ENCODE assay signal across 11 cellular contexts in genomic region chr15:57440799-57441198, GRCh38.
DNase-seq lines count a peak whose midpoint lies in the region; ATAC-seq and TF ChIP-seq lines count a peak whose summit lies in the region.
"Had no signal": no experiment of that assay in that cellular context is flagged by ENCODE, and none has a peak within 500 bp of the region (broad histone marks: within the 10 kb centered on the region; RNA-seq: fewer than 3 reads in every experiment).

No MANE protein-coding gene starts in this region.

- ATAC-seq in SK-N-SH treated with all-trans-retinoic acid at 6 μM for 48 hours, result peak; percentile 37; the same call in 2 of the 3 replicates
- peak; percentile 29 to 86 for ATAC-seq in left cardiac atrium
- ATAC-seq in HG03442 (IDR thresholded peaks at IDR 0.05; ENCODE audit: unreplicated experiment), result no peak

- intact Hi-C loops in left cardiac atrium (cut with DNase I), result no loop called here

- DNase-seq in GM03348 (ENCODE audit: low spot score) (peak; percentile 66), left cardiac atrium (no peak), pons (ENCODE audit: low spot score) (peak; percentile 58), NCI-H1105 treated with DMSO at 0.1 percent for 48 hours (lab: John Stamatoyannopoulos, UW) (no peak), mesenteric fat pad (ENCODE audit: low spot score) (no peak), T-helper 1 cell (no peak)
- DNase-seq: activated CD4-positive, alpha-beta memory T cell treated with anti-CD3 and anti-CD28 coated beads, Interleukin-2, amount 10 ng/mL, durations not matched to agents 7 days and 5 days; DMS153; testis had no signal

TF ChIP-seq in SK-N-SH treated with all-trans-retinoic acid at 6 μM for 48 hours, 23 proteins besides CTCF, POLR2A, EP300 and RAD21:
- TF ChIP-seq CSRNP3 (CRISPR knock-in tag; IDR thresholded peaks at IDR 0.05) (no peak), ISL1 (CRISPR knock-in tag; IDR thresholded peaks at IDR 0.05) (peak; percentile 65)

Comparison
In these comparisons a context has a peak if more than half of its experiments do, and no peak if none do; other contexts are left out.
1. DNase-seq: peak in GM03348 (single experiment) and pons (single experiment); none in left cardiac atrium (single experiment), NCI-H1105 treated with DMSO at 0.1 percent for 48 hours (single experiment), mesenteric fat pad (single experiment) and T-helper 1 cell (0 of 5).